ENCODE assay signal across 15 cellular contexts in genomic region chr9:98150726-98151125, GRCh38.
"Had no signal": no experiment of that assay in that cellular context is flagged by ENCODE, and none has a peak within 500 bp of the region (broad histone marks: within the 10 kb centered on the region; RNA-seq: fewer than 3 reads in every experiment).

No MANE protein-coding gene starts in this region.

- FAIRE-seq: small intestine had no signal

- ATAC-seq: activated T-helper 17 cell treated with anti-CD3 and anti-CD28 coated beads, Interleukin-2, amount 50 U/mL, for 72 hours; effector memory CD8-positive, alpha-beta T cell; gastroesophageal sphincter had no signal

- H3K4me1 ChIP-seq: gastroesophageal sphincter, right atrium auricular region, tibial artery had no signal

- H3K27me3 ChIP-seq: adrenal gland, gastroesophageal sphincter, right atrium auricular region had no signal

- H3K4me3 ChIP-seq: adrenal gland, coronary artery, gastroesophageal sphincter, right atrium auricular region, tibial artery had no signal

- H3K4me3 Mint-ChIP-seq: activated CD4-positive, alpha-beta T cell treated with anti-CD3 and anti-CD28 coated beads, Interleukin-2, amount 10 ng/mL, durations not matched to agents 7 days and 5 days; activated naive CD4-positive, alpha-beta T cell treated with anti-CD3 and anti-CD28 coated beads for 36 hours; activated T-helper 17 cell treated with anti-CD3 and anti-CD28 coated beads, Interleukin-2, amount 50 U/mL, for 72 hours; effector memory CD8-positive, alpha-beta T cell had no signal

- H3K9me3 Mint-ChIP-seq: activated CD4-positive, alpha-beta T cell treated with anti-CD3 and anti-CD28 coated beads, Interleukin-2, amount 10 ng/mL, durations not matched to agents 7 days and 5 days; activated naive CD4-positive, alpha-beta T cell treated with anti-CD3 and anti-CD28 coated beads for 36 hours; activated T-helper 17 cell treated with anti-CD3 and anti-CD28 coated beads, Interleukin-2, amount 50 U/mL, for 72 hours; effector memory CD8-positive, alpha-beta T cell had no signal

- H3K9me3 ChIP-seq: adrenal gland, gastroesophageal sphincter, right atrium auricular region, tibial artery had no signal

- H3K27ac ChIP-seq: adrenal gland, coronary artery, epithelial cell of prostate, gastroesophageal sphincter, right atrium auricular region, tibial artery had no signal

- H3K36me3 ChIP-seq: adrenal gland, gastroesophageal sphincter, right atrium auricular region, tibial artery had no signal

- H3K27me3 Mint-ChIP-seq: activated CD4-positive, alpha-beta T cell treated with anti-CD3 and anti-CD28 coated beads, Interleukin-2, amount 10 ng/mL, durations not matched to agents 7 days and 5 days; activated T-helper 17 cell treated with anti-CD3 and anti-CD28 coated beads, Interleukin-2, amount 50 U/mL, for 72 hours; effector memory CD8-positive, alpha-beta T cell had no signal

- DNase-seq: activated CD4-positive, alpha-beta T cell treated with anti-CD3 and anti-CD28 coated beads, Interleukin-2, amount 10 ng/mL, durations not matched to agents 7 days and 5 days; activated CD4-positive, CD25-positive, alpha-beta regulatory T cell; activated naive CD4-positive, alpha-beta T cell treated with anti-CD3 and anti-CD28 coated beads for 36 hours; activated T-cell treated with anti-CD3 and anti-CD28 coated beads for 4 hours; adrenal gland; central memory CD4-positive, alpha-beta T cell; effector memory CD8-positive, alpha-beta T cell; midbrain; small intestine had no signal

- H3K27ac Mint-ChIP-seq: activated CD4-positive, alpha-beta T cell treated with anti-CD3 and anti-CD28 coated beads, Interleukin-2, amount 10 ng/mL, durations not matched to agents 7 days and 5 days; activated naive CD4-positive, alpha-beta T cell treated with anti-CD3 and anti-CD28 coated beads for 36 hours; activated T-helper 17 cell treated with anti-CD3 and anti-CD28 coated beads, Interleukin-2, amount 50 U/mL, for 72 hours had no signal
